10 cellular contexts compared by ENCODE assay signal in genomic region chr14:68250950-68251765, GRCh38.
DNase-seq lines count a peak whose midpoint lies in the region; ATAC-seq and TF ChIP-seq lines count a peak whose summit lies in the region.
"Had no signal": no experiment of that assay in that cellular context is flagged by ENCODE, and none has a peak within 500 bp of the region (broad histone marks: within the 10 kb centered on the region; RNA-seq: fewer than 3 reads in every experiment).

No MANE protein-coding gene starts in this region.

- no peaks in the 10 kb centered on the region for H3K27me3 ChIP-seq in Panc1 (ENCODE audit: control insufficient read depth, insufficient read depth, low read length)
- H3K27me3 ChIP-seq in hepatocyte = no peaks in the 10 kb centered on the region
- H3K27me3 ChIP-seq in stomach = no peaks in the 10 kb centered on the region

- in situ Hi-C loops in Panc1 (cut with HindIII; ENCODE audit: low pct_unique_long_range_greater_than_20kb, low sequenced_read_pairs) = no loop called here

- H3K36me3 ChIP-seq in Panc1 (ENCODE audit: control insufficient read depth, insufficient read depth, low read length) (no peaks in the 10 kb centered on the region), hepatocyte (replicated peaks; ENCODE audit: insufficient read depth, low read depth) (no peaks in the 10 kb centered on the region), stomach (no peaks in the 10 kb centered on the region)

- peaks cover 4% of the 10 kb centered on the region for H3K79me2 ChIP-seq in hepatocyte

- no peak overlapping the region for H3K4me3 ChIP-seq in Panc1 (ENCODE audit: low read depth in 2 of 2, low read length in 2 of 2)
- H3K4me3 ChIP-seq in hepatocyte = no peak overlapping the region
- no peak overlapping the region for H3K4me3 ChIP-seq in stomach

- H3K4me1 ChIP-seq in Panc1 (ENCODE audit: control insufficient read depth, insufficient read depth, low read length) (peaks cover 65% of the 10 kb centered on the region), hepatocyte (ENCODE audit: insufficient read depth) (peaks cover 74% of the 10 kb centered on the region), stomach (peaks cover 44 to 88% (median 62%) of the 10 kb centered on the region in 4 donors)

- CTCF ChIA-PET in Panc1 (lab: Charles Lee) = no interaction called here

- H3K9me3 ChIP-seq in Panc1 (ENCODE audit: control insufficient read depth, insufficient read depth, low read depth, low read length) (no peaks in the 10 kb centered on the region), hepatocyte (ENCODE audit: low read depth) (no peaks in the 10 kb centered on the region), stomach (no peaks in the 10 kb centered on the region)

- intact Hi-C loops in Panc1 (cut with micrococcal nuclease; ENCODE audit: unreplicated experiment) = loop anchor here (10.0 kb wide), 1 partner anchor 204 kb away; no protein-coding TSS in a partner anchor
- intact Hi-C loops in stomach (cut with DNase I; ENCODE audit: low total_unique reads) = no loop called here

- WGBS in hepatocyte (ENCODE audit: low lambda C conversion rate, missing lambda C conversion rate) = 39% methylated on average over 4 of the region's 4 CpGs
- 43 to 65% (median 57%) methylated on average over 4 of the region's 4 CpGs for WGBS in stomach, 5 donors

- no peak for TF ChIP-seq POLR2A in stomach (IDR thresholded peaks at IDR 0.05)
- no peak for TF ChIP-seq POLR2A in erythroblast (IDR thresholded peaks at IDR 0.05; ENCODE audit: low read length)

- TF ChIP-seq EP300 in stomach (IDR thresholded peaks at IDR 0.05) = no peak

- H2AFZ ChIP-seq in hepatocyte = no peak overlapping the region

- H4K20me1 ChIP-seq in hepatocyte (ENCODE audit: insufficient read depth, poor library complexity, severe bottlenecking) = no peaks in the 10 kb centered on the region

- peak overlapping the region; percentile 88 for H3K27ac ChIP-seq in Panc1 (ENCODE audit: low read length)
- peak overlapping the region; percentile 92 for H3K27ac ChIP-seq in hepatocyte
- H3K27ac ChIP-seq in stomach = peak overlapping the region in 4 of 5 donors; percentile 77 to 89 (median 84)

- peak; percentile 15; the same call in 1 of the 2 replicates for TF ChIP-seq CTCF in Panc1 (IDR thresholded peaks at IDR 0.05)
- no peak for TF ChIP-seq CTCF in hepatocyte (IDR thresholded peaks at IDR 0.05; ENCODE audit: poor library complexity)
- no peak for TF ChIP-seq CTCF in stomach (IDR thresholded peaks at IDR 0.05)

- no TSS peak for BruUV-seq in Panc1 (replicated peaks; lab: Mats Ljungman, UMichigan)

- POLR2A ChIA-PET in Panc1 (lab: Charles Lee) = interaction anchor here (0.7 kb wide), 2 partner anchors 26 to 216 kb away, joined by 4 to 5 read pairs; no protein-coding TSS in a partner anchor

- ATAC-seq in Panc1 (no peak), HG03025 (IDR thresholded peaks at IDR 0.05; ENCODE audit: low FRiP score, unreplicated experiment) (no peak)

- H3K9me2 ChIP-seq in hepatocyte (replicated peaks; ENCODE audit: insufficient read depth) = no peaks in the 10 kb centered on the region

- DNase-seq in NCI-H2196 treated with DMSO at 0.1 percent for 48 hours (lab: John Stamatoyannopoulos, UW; ENCODE audit: unreplicated experiment) (peak; percentile 8), NCI-H2196 (lab: John Stamatoyannopoulos, UW; ENCODE audit: unreplicated experiment) (no peak), Panc1 (ENCODE audit: low read depth, low spot score) (no peak), hepatocyte (ENCODE audit: low spot score) (no peak), stomach (no peak), erythroblast (lab: John Stamatoyannopoulos, UW) (no peak)
- DNase-seq in NK-92 treated with Interleukin-12 subunit alpha and Interleukin-12 subunit beta, amount 100 ng/mL, for 24 hours (lab: John Stamatoyannopoulos, UW) = no peak
- DNase-seq: ACHN, NCI-H226 had no signal

- peak overlapping the region; percentile 2 for H3K4me2 ChIP-seq in hepatocyte
